In genomic region chr15:64356443-64357040, GRCh38 we compare ENCODE assay signal across 8 cellular contexts. TPM values are rescaled to one million over a fixed set of nuclear protein-coding genes. Genes with fewer than 3 reads are reported as not detected.
A peak's percentile ranks its signal among the peaks of the same experiment; 100 is the strongest.
DNase-seq lines count a peak whose midpoint lies in the region; ATAC-seq and FAIRE-seq lines count a peak whose summit lies in the region.

No MANE protein-coding gene starts in this region.

- FAIRE-seq in endometrium (lab: Jason Lieb, UNC) = peak; percentile 62

- H3K36me3 Mint-ChIP-seq in naive B cell = no peaks in the 10 kb centered on the region

- H3K9me3 Mint-ChIP-seq in naive B cell = no peaks in the 10 kb centered on the region

- peaks cover 16 to 21% (median 20%) of the 10 kb centered on the region in 3 donors for H3K4me1 Mint-ChIP-seq in naive B cell

- peak overlapping the region; percentile 85 to 98 (median 96) for H3K27ac Mint-ChIP-seq in naive B cell

- H3K27me3 Mint-ChIP-seq in naive B cell = no peaks in the 10 kb centered on the region

- DNase-seq in NCI-H1436 (lab: John Stamatoyannopoulos, UW) (peak; percentile 70), NCI-H1436 treated with DMSO at 0.1 percent for 48 hours (lab: John Stamatoyannopoulos, UW) (no peak), RPMI7951 (ENCODE audit: low read depth) (peak; percentile 82), naive B cell (no peak), pons (ENCODE audit: low spot score) (no peak)

- peak overlapping the region; percentile 85 to 98 (median 96) for H3K4me3 Mint-ChIP-seq in naive B cell

- peak; percentile 24 for ATAC-seq in HG03196 (IDR thresholded peaks at IDR 0.05; ENCODE audit: unreplicated experiment)
- peak in 1 of 2 donors; percentile 13 for ATAC-seq in naive B cell (ENCODE audit: low read depth in 2 of 2)
- ATAC-seq in HG02623 (IDR thresholded peaks at IDR 0.05; ENCODE audit: unreplicated experiment) = no peak

RNA-seq across cellular contexts. Expression of gene CSNK1G1, which starts 0.6 kb away (rescaled TPM):
- 15.4 and 23.7 TPM in 2 replicates for total RNA-seq in RPMI7951 (2014; rRNA removed; shearing (Covaris generic))
- 10 to 100 TPM in 5 of 6 donors, 1 to 10 TPM in 1; 1.2 to 26.0 (median 15.4) TPM for polyA plus RNA-seq in naive B cell (ENCODE audit: low read depth in 6 of 6)

RNA-seq across cellular contexts. Expression of gene PCLAF, which starts 24.7 kb away (rescaled TPM):
- total RNA-seq in RPMI7951 (2014; rRNA removed; shearing (Covaris generic)) = 185 and 229 TPM in 2 replicates
- polyA plus RNA-seq in naive B cell (ENCODE audit: low read depth in 6 of 6) = 1 to 10 TPM in 1 of 6 donors, under 1 TPM in 2, not detected in 3; 0.48 to 1.5 (median 0.74) TPM

RNA-seq across cellular contexts. Expression of gene TRIP4, which starts 31.1 kb away (rescaled TPM):
- 10.0 and 11.4 TPM in 2 replicates for total RNA-seq in RPMI7951 (2014; rRNA removed; shearing (Covaris generic))
- polyA plus RNA-seq in naive B cell (ENCODE audit: low read depth in 6 of 6) = 10 to 100 TPM; 23.6 to 32.6 (median 27.2) TPM

Comparison
In these comparisons a context has a peak if more than half of its experiments do, and no peak if none do; other contexts are left out.
1. DNase-seq: peak in NCI-H1436 (single experiment) and RPMI7951 (single experiment); none in NCI-H1436 treated with DMSO at 0.1 percent for 48 hours (single experiment), naive B cell (single experiment) and pons (single experiment).